In genomic region chr13:104015646-104016396, GRCh38 we compare ENCODE assay signal across 19 cellular contexts.
A peak's percentile ranks its signal among the peaks of the same experiment; 100 is the strongest.
DNase-seq lines count a peak whose midpoint lies in the region; ATAC-seq and TF ChIP-seq lines count a peak whose summit lies in the region.
"Had no signal": no experiment of that assay in that cellular context is flagged by ENCODE, and none has a peak within 500 bp of the region (broad histone marks: within the 10 kb centered on the region; RNA-seq: fewer than 3 reads in every experiment).

No MANE protein-coding gene starts in this region.

- H3K36me3 ChIP-seq in ACC112 (ENCODE audit: insufficient read depth, low read length) (no peaks in the 10 kb centered on the region), Panc1 (ENCODE audit: control insufficient read depth, insufficient read depth, low read length) (no peaks in the 10 kb centered on the region)
- H3K36me3 ChIP-seq: tibial nerve had no signal

- H3K4me1 ChIP-seq in ACC112 (ENCODE audit: control insufficient read depth, insufficient read depth, low read length, unreplicated experiment) (no peaks in the 10 kb centered on the region), Panc1 (ENCODE audit: control insufficient read depth, insufficient read depth, low read length) (peaks cover 8% of the 10 kb centered on the region)

- H3K4me3 Mint-ChIP-seq in nephron, result peak overlapping the region in 1 of 3 experiments; percentile 10
- H3K4me3 Mint-ChIP-seq in activated T-helper 17 cell treated with anti-CD3 and anti-CD28 coated beads, Interleukin-2, amount 50 U/mL, for 72 hours, result no peak overlapping the region
- H3K4me3 Mint-ChIP-seq: activated CD8-positive, alpha-beta T cell treated with anti-CD3 and anti-CD28 coated beads for 36 hours; brain; CD8-positive, alpha-beta memory T cell; effector memory CD8-positive, alpha-beta T cell; HFFc6 had no signal

- in situ Hi-C loops in Panc1 (cut with HindIII; ENCODE audit: low pct_unique_long_range_greater_than_20kb, low sequenced_read_pairs), result no loop called here

- intact Hi-C loops in Panc1 (cut with micrococcal nuclease; ENCODE audit: unreplicated experiment), result no loop called here

- no peaks in the 10 kb centered on the region for H3K27me3 Mint-ChIP-seq in nephron (ENCODE audit: low read depth)
- no peaks in the 10 kb centered on the region for H3K27me3 Mint-ChIP-seq in activated T-helper 17 cell treated with anti-CD3 and anti-CD28 coated beads, Interleukin-2, amount 50 U/mL, for 72 hours
- H3K27me3 Mint-ChIP-seq: activated CD8-positive, alpha-beta T cell treated with anti-CD3 and anti-CD28 coated beads for 36 hours; CD8-positive, alpha-beta memory T cell; effector memory CD8-positive, alpha-beta T cell had no signal

- CTCF ChIA-PET in Panc1 (lab: Charles Lee), result no interaction called here

- DNase-seq in Panc1 (ENCODE audit: low read depth, low spot score), result no peak
- peak; percentile 8 for DNase-seq in fibroblast of mammary gland (ENCODE audit: low read depth)
- DNase-seq in T1000 (lab: John Stamatoyannopoulos, UW), result no peak
- no peak for DNase-seq in GM19240 (ENCODE audit: insufficient read length, low spot score)
- DNase-seq: ACHN; activated CD8-positive, alpha-beta T cell treated with anti-CD3 and anti-CD28 coated beads for 36 hours; CD8-positive, alpha-beta memory T cell; effector memory CD8-positive, alpha-beta T cell; HFFc6; NCI-H146; retina; stimulated activated CD4-positive, alpha-beta T cell treated with anti-CD3 and anti-CD28 coated beads, Interleukin-4, amount 100 ng/mL, for 1 hour had no signal

- H3K4me3 ChIP-seq in ACC112 (ENCODE audit: low read depth, low read length), result no peak overlapping the region
- no peak overlapping the region for H3K4me3 ChIP-seq in Panc1 (ENCODE audit: low read depth in 2 of 2, low read length in 2 of 2)
- no peak overlapping the region for H3K4me3 ChIP-seq in fibroblast of mammary gland (ENCODE audit: control insufficient read depth, low read depth, low read length)
- H3K4me3 ChIP-seq: tibial nerve had no signal

- ATAC-seq in Panc1 (peak; percentile 80), GM18861 (IDR thresholded peaks at IDR 0.05; ENCODE audit: unreplicated experiment) (no peak)
- ATAC-seq in activated T-helper 17 cell treated with anti-CD3 and anti-CD28 coated beads, Interleukin-2, amount 50 U/mL, for 72 hours (replicated peaks), result no peak
- ATAC-seq: activated CD8-positive, alpha-beta T cell treated with anti-CD3 and anti-CD28 coated beads for 36 hours; effector memory CD8-positive, alpha-beta T cell had no signal

- peak overlapping the region; percentile 75 for H2AFZ ChIP-seq in ACC112 (ENCODE audit: low read length, unreplicated experiment)

- peaks cover 26% of the 10 kb centered on the region for H3K4me1 Mint-ChIP-seq in nephron
- H3K4me1 Mint-ChIP-seq in activated T-helper 17 cell treated with anti-CD3 and anti-CD28 coated beads, Interleukin-2, amount 50 U/mL, for 72 hours, result no peaks in the 10 kb centered on the region
- H3K4me1 Mint-ChIP-seq: CD8-positive, alpha-beta memory T cell had no signal

- no peaks in the 10 kb centered on the region for H3K9me3 ChIP-seq in Panc1 (ENCODE audit: control insufficient read depth, insufficient read depth, low read depth, low read length)
- H3K9me3 ChIP-seq: tibial nerve had no signal

- POLR2A ChIA-PET in Panc1 (lab: Charles Lee), result no interaction called here

- BruUV-seq in Panc1 (replicated peaks; lab: Mats Ljungman, UMichigan), result no TSS peak

- H3K36me3 Mint-ChIP-seq in nephron (ENCODE audit: low read depth), result no peaks in the 10 kb centered on the region
- no peaks in the 10 kb centered on the region for H3K36me3 Mint-ChIP-seq in activated T-helper 17 cell treated with anti-CD3 and anti-CD28 coated beads, Interleukin-2, amount 50 U/mL, for 72 hours (ENCODE audit: low read depth)
- H3K36me3 Mint-ChIP-seq: brain; CD8-positive, alpha-beta memory T cell had no signal

- TF ChIP-seq CTCF in Panc1 (IDR thresholded peaks at IDR 0.05), result no peak
- TF ChIP-seq CTCF in fibroblast of mammary gland (conservative IDR thresholded peaks at IDR 0.05; ENCODE audit: control insufficient read depth, insufficient read depth, low read depth, low read length), result no peak
- no peak for TF ChIP-seq CTCF in nephron (IDR thresholded peaks at IDR 0.05; ENCODE audit: unreplicated experiment in 3 of 3)

- no peaks in the 10 kb centered on the region for H3K79me2 ChIP-seq in ACC112 (ENCODE audit: control insufficient read depth, insufficient read depth, low read length, unreplicated experiment)

- H3K27ac Mint-ChIP-seq in nephron, result peak overlapping the region; percentile 78 to 81 (median 80)
- H3K27ac Mint-ChIP-seq in activated T-helper 17 cell treated with anti-CD3 and anti-CD28 coated beads, Interleukin-2, amount 50 U/mL, for 72 hours, result no peak overlapping the region
- H3K27ac Mint-ChIP-seq: activated CD8-positive, alpha-beta T cell treated with anti-CD3 and anti-CD28 coated beads for 36 hours; activated T-helper 2 cell treated with anti-CD3 and anti-CD28 coated beads, Interferon-gamma antibody, Interleukin-2, Interleukin-4, amounts not matched to agents 10 μg/mL and 5 μg/mL and 100 μg/mL, durations not matched to agents 14 hours and 24 hours and 36 hours; CD8-positive, alpha-beta memory T cell; effector memory CD8-positive, alpha-beta T cell; HFFc6 had no signal

- H3K27me3 ChIP-seq in ACC112 (ENCODE audit: insufficient read depth, low read length), result no peaks in the 10 kb centered on the region
- H3K27me3 ChIP-seq in Panc1 (ENCODE audit: control insufficient read depth, insufficient read depth, low read length), result no peaks in the 10 kb centered on the region
- H3K27me3 ChIP-seq: tibial nerve had no signal

- H3K27ac ChIP-seq in ACC112 (ENCODE audit: low read depth, low read length) (peak overlapping the region; percentile 37), Panc1 (ENCODE audit: low read length) (peak overlapping the region; percentile 75)

- H3K9me3 Mint-ChIP-seq in nephron, result no peaks in the 10 kb centered on the region
- peaks cover 8% of the 10 kb centered on the region for H3K9me3 Mint-ChIP-seq in activated T-helper 17 cell treated with anti-CD3 and anti-CD28 coated beads, Interleukin-2, amount 50 U/mL, for 72 hours
- H3K9me3 Mint-ChIP-seq: brain had no signal
